Comparison of ENCODE assay signal across 30 cellular contexts in the genomic region with DNA sequence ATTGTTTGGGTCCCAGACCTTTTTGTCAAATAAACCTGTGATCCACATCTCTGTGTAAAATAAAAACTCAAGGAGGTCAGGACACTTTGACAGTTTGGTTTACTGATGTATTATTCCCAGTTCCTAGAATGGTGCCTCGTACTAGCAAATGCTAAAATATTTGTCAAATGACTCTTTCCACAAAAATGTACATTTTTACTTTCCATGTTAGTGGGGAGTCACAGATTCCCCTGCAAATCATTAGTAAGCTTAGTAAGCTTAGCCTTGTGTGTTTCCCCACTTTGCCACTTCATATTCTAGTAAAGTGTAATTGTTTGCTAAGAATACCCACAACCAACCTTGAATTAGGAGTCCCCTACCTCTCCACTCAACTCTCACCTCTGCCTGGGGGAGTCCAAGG. TPM values are rescaled to one million over a fixed set of nuclear protein-coding genes. Genes with fewer than 3 reads are reported as not detected.
A peak's percentile ranks its signal among the peaks of the same experiment; 100 is the strongest.
DNase-seq lines count a peak whose midpoint lies in the region; TF ChIP-seq lines count a peak whose summit lies in the region.
"Had no signal": no experiment of that assay in that cellular context is flagged by ENCODE, and none has a peak within 500 bp of the region (broad histone marks: within the 10 kb centered on the region; RNA-seq: fewer than 3 reads in every experiment).

No MANE protein-coding gene starts in this region.

- H3K4me3 ChIP-seq in fibroblast of the aortic adventitia (ENCODE audit: low read depth, low read length), result no peak overlapping the region
- H3K4me3 ChIP-seq: adrenal gland; BLaER1 treated with 17β-estradiol and CSF1 and Interleukin-3, amounts not matched to agents 10 nM and 100 nM; esophagus muscularis mucosa; GM12878; heart right ventricle; prostate gland; SK-N-MC; skin epidermis; stomach; upper lobe of right lung had no signal

- TF ChIP-seq CTCF in fibroblast of the aortic adventitia (IDR thresholded peaks at IDR 0.05; ENCODE audit: insufficient read depth, low read length), result no peak

- POLR2A ChIA-PET in HEK293T (lab: Yijun Ruan, JAX), result interaction anchor here (0.7 kb wide), 1 partner anchor 210 kb away, joined by 3 read pairs; no protein-coding TSS in a partner anchor

- DNase-seq in GM04503 (ENCODE audit: low read depth), result peak; percentile 61
- DNase-seq in amniotic epithelial cell (ENCODE audit: low read depth), result peak; percentile 79
- peak; percentile 71 for DNase-seq in fibroblast of the aortic adventitia (ENCODE audit: low read depth)
- peak; percentile 7 for DNase-seq in superior temporal gyrus (ENCODE audit: extremely low spot score)
- DNase-seq in NCI-H2227 treated with DMSO at 0.1 percent for 48 hours (lab: John Stamatoyannopoulos, UW), result no peak
- DNase-seq in mesenteric fat pad (ENCODE audit: low spot score), result no peak
- no peak for DNase-seq in HEK293T (ENCODE audit: extremely low spot score)
- DNase-seq: activated CD4-positive, alpha-beta T cell treated with anti-CD3 and anti-CD28 coated beads, Interleukin-2, amount 50 U/mL, for 48 hours; activated gamma-delta T cell; adrenal gland; caudate nucleus; effector CD4-positive, alpha-beta T cell; H9; heart right ventricle; immature natural killer cell; Karpas-422; left ventricle myocardium superior; NCI-H1105 treated with DMSO at 0.1 percent for 48 hours; NCI-H2081 treated with DMSO at 0.1 percent for 48 hours; NCI-H524; stimulated activated CD4-positive, alpha-beta T cell treated with anti-CD3 and anti-CD28 coated beads, Interleukin-4, amount 100 ng/mL, for 4 hours; stomach; upper lobe of right lung had no signal

- CTCF ChIA-PET in HEK293T (lab: Yijun Ruan, JAX), result no interaction called here

TF ChIP-seq in HEK293T, 16 proteins besides CTCF, POLR2A, EP300 and RAD21:
- TF ChIP-seq ZNF384 (IDR thresholded peaks at IDR 0.05), result no peak
- no peak for TF ChIP-seq FOXA1 (IDR thresholded peaks at IDR 0.05)
- no peak for TF ChIP-seq ELF4 (IDR thresholded peaks at IDR 0.05)
- TF ChIP-seq SUZ12 (IDR thresholded peaks at IDR 0.05), result no peak
- TF ChIP-seq NFRKB (IDR thresholded peaks at IDR 0.05), result no peak
- TF ChIP-seq LEF1 (IDR thresholded peaks at IDR 0.05; ENCODE audit: borderline replicate concordance), result no peak
- TF ChIP-seq HDGF (IDR thresholded peaks at IDR 0.05; ENCODE audit: borderline replicate concordance), result no peak
- no peak for TF ChIP-seq BHLHE40 (IDR thresholded peaks at IDR 0.05; ENCODE audit: borderline replicate concordance)
- no peak for TF ChIP-seq SP1 (IDR thresholded peaks at IDR 0.05)
- no peak for TF ChIP-seq CTBP1 (IDR thresholded peaks at IDR 0.05; ENCODE audit: borderline replicate concordance)
- TF ChIP-seq FOXK2 (IDR thresholded peaks at IDR 0.05), result no peak
- TF ChIP-seq TARDBP (IDR thresholded peaks at IDR 0.05), result no peak
- TF ChIP-seq L3MBTL2 (conservative IDR thresholded peaks at IDR 0.05), result no peak

RNA-seq across cellular contexts. Expression of a gene that starts 2.4 kb away (rescaled TPM):
- total RNA-seq in fibroblast of the aortic adventitia (ENCODE audit: low replicate concordance) (13.0 and 30.2 TPM in 2 replicates), mesenteric fat pad (74.8 TPM)
- total RNA-seq: mononuclear cell had no signal

Comparison
In these comparisons a context has a peak if more than half of its experiments do, and no peak if none do; other contexts are left out.
1. DNase-seq: peak in GM04503 (single experiment), amniotic epithelial cell (single experiment), fibroblast of the aortic adventitia (single experiment) and superior temporal gyrus (single experiment); none in NCI-H2227 treated with DMSO at 0.1 percent for 48 hours (single experiment), mesenteric fat pad (single experiment) and HEK293T (single experiment).